Comparison of ENCODE assay signal across 1 cellular context in the genomic region with DNA sequence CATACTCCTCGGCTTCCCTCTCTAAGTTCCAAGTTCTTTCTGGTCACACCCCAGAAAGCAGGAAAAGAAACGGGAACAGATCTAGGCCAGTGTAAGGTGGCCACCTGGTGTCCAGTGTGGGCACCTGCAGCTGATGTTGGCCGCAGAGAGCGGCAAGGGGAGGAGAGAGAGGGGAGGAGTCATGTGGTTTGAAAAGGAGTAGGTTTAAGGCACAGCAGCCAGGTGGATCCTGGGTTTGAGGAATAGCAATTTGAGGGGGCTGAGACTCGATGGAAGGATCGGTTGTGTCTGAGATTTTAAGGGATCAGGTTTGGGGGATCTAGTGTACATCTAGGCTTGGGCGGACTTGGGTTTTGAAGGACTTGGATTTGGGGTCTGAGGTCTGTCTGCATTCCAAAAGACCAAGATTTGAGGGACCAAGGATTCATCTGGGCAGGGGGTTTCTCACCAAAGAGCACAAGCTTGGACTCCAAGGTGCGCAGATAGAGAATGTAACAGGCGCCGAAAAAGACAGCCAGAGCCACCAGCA.
TF ChIP-seq lines count a peak whose summit lies in the region.

No MANE protein-coding gene starts in this region.

TF ChIP-seq in K562, 482 proteins besides CTCF, POLR2A, EP300 and RAD21 (continues in another document):
- peak; percentile 38; the same call in 1 of the 2 replicates for TF ChIP-seq CREM (IDR thresholded peaks at IDR 0.05; ENCODE audit: low read depth)
- peak; percentile 8; the same call in 1 of the 2 replicates for TF ChIP-seq ARID1B (IDR thresholded peaks at IDR 0.05)
- TF ChIP-seq, protein P1, sequence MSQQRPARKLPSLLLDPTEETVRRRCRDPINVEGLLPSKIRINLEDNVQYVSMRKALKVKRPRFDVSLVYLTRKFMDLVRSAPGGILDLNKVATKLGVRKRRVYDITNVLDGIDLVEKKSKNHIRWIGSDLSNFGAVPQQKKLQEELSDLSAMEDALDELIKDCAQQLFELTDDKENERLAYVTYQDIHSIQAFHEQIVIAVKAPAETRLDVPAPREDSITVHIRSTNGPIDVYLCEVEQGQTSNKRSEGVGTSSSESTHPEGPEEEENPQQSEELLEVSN (IDR thresholded peaks at IDR 0.05; ENCODE audit: borderline replicate concordance in 1 of 2, extremely low read depth in 1 of 2, insufficient read depth in 1 of 2, insufficient read length in 1 of 2, low read depth in 1 of 2, low read length in 1 of 2, poor library complexity in 1 of 2, severe bottlenecking in 1 of 2) = peak in 1 of 2 experiments; percentile 50
- TF ChIP-seq RBM39 (optimal IDR thresholded peaks at IDR 0.05; ENCODE audit: low read depth, low read length) = peak; percentile 39
- peak; percentile 88 for TF ChIP-seq SMC3 (conservative IDR thresholded peaks at IDR 0.05; ENCODE audit: insufficient read depth, low read depth, low read length)
- peak; percentile 24; the same call in 1 of the 2 replicates for TF ChIP-seq L3MBTL2 (IDR thresholded peaks at IDR 0.05)
- TF ChIP-seq ZNF263 (CRISPR knock-in tag; IDR thresholded peaks at IDR 0.05; ENCODE audit: borderline replicate concordance) = peak; percentile 56; the same call in 1 of the 2 replicates
- TF ChIP-seq, protein P2, sequence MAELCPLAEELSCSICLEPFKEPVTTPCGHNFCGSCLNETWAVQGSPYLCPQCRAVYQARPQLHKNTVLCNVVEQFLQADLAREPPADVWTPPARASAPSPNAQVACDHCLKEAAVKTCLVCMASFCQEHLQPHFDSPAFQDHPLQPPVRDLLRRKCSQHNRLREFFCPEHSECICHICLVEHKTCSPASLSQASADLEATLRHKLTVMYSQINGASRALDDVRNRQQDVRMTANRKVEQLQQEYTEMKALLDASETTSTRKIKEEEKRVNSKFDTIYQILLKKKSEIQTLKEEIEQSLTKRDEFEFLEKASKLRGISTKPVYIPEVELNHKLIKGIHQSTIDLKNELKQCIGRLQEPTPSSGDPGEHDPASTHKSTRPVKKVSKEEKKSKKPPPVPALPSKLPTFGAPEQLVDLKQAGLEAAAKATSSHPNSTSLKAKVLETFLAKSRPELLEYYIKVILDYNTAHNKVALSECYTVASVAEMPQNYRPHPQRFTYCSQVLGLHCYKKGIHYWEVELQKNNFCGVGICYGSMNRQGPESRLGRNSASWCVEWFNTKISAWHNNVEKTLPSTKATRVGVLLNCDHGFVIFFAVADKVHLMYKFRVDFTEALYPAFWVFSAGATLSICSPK (IDR thresholded peaks at IDR 0.05; ENCODE audit: borderline replicate concordance) = peak; percentile 84; the same call in 1 of the 2 replicates
- no peak for TF ChIP-seq YY1 (IDR thresholded peaks at IDR 0.05; ENCODE audit: borderline replicate concordance in 1 of 3, control insufficient read depth in 1 of 3, extremely low read depth in 1 of 3, insufficient read depth in 3 of 3, insufficient read length in 1 of 3, insufficient replicate concordance in 2 of 3, low read depth in 1 of 3, low read length in 2 of 3)
- TF ChIP-seq, protein P3, sequence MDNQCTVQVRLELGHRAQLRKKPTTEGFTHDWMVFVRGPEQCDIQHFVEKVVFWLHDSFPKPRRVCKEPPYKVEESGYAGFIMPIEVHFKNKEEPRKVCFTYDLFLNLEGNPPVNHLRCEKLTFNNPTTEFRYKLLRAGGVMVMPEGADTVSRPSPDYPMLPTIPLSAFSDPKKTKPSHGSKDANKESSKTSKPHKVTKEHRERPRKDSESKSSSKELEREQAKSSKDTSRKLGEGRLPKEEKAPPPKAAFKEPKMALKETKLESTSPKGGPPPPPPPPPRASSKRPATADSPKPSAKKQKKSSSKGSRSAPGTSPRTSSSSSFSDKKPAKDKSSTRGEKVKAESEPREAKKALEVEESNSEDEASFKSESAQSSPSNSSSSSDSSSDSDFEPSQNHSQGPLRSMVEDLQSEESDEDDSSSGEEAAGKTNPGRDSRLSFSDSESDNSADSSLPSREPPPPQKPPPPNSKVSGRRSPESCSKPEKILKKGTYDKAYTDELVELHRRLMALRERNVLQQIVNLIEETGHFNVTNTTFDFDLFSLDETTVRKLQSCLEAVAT (IDR thresholded peaks at IDR 0.05) = peak; percentile 67 to 77; a peak in 3 of 4 replicates
- TF ChIP-seq, protein P4, sequence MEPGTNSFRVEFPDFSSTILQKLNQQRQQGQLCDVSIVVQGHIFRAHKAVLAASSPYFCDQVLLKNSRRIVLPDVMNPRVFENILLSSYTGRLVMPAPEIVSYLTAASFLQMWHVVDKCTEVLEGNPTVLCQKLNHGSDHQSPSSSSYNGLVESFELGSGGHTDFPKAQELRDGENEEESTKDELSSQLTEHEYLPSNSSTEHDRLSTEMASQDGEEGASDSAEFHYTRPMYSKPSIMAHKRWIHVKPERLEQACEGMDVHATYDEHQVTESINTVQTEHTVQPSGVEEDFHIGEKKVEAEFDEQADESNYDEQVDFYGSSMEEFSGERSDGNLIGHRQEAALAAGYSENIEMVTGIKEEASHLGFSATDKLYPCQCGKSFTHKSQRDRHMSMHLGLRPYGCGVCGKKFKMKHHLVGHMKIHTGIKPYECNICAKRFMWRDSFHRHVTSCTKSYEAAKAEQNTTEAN (CRISPR knock-in tag; IDR thresholded peaks at IDR 0.05) = 0 out of 2 replicates have a peak, but pooled peaks have one; percentile 58
- TF ChIP-seq, protein P5, sequence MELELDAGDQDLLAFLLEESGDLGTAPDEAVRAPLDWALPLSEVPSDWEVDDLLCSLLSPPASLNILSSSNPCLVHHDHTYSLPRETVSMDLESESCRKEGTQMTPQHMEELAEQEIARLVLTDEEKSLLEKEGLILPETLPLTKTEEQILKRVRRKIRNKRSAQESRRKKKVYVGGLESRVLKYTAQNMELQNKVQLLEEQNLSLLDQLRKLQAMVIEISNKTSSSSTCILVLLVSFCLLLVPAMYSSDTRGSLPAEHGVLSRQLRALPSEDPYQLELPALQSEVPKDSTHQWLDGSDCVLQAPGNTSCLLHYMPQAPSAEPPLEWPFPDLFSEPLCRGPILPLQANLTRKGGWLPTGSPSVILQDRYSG (tag; conservative IDR thresholded peaks at IDR 0.05; ENCODE audit: low read depth) = no peak
- TF ChIP-seq, protein P6, sequence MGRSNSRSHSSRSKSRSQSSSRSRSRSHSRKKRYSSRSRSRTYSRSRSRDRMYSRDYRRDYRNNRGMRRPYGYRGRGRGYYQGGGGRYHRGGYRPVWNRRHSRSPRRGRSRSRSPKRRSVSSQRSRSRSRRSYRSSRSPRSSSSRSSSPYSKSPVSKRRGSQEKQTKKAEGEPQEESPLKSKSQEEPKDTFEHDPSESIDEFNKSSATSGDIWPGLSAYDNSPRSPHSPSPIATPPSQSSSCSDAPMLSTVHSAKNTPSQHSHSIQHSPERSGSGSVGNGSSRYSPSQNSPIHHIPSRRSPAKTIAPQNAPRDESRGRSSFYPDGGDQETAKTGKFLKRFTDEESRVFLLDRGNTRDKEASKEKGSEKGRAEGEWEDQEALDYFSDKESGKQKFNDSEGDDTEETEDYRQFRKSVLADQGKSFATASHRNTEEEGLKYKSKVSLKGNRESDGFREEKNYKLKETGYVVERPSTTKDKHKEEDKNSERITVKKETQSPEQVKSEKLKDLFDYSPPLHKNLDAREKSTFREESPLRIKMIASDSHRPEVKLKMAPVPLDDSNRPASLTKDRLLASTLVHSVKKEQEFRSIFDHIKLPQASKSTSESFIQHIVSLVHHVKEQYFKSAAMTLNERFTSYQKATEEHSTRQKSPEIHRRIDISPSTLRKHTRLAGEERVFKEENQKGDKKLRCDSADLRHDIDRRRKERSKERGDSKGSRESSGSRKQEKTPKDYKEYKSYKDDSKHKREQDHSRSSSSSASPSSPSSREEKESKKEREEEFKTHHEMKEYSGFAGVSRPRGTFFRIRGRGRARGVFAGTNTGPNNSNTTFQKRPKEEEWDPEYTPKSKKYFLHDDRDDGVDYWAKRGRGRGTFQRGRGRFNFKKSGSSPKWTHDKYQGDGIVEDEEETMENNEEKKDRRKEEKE (IDR thresholded peaks at IDR 0.05; ENCODE audit: borderline replicate concordance in 1 of 2, control insufficient read depth in 1 of 2, low read depth in 2 of 2, low read length in 1 of 2) = 0 out of 4 replicates have a peak, but pooled peaks of 1 of the 2 experiments have one; percentile 23
- TF ChIP-seq HLTF (IDR thresholded peaks at IDR 0.05) = peak; percentile 31; the same call in 1 of the 2 replicates
- TF ChIP-seq NFYB (IDR thresholded peaks at IDR 0.05; ENCODE audit: extremely low read depth, insufficient read length) = no peak
- TF ChIP-seq PHB2 (IDR thresholded peaks at IDR 0.05; ENCODE audit: low read depth) = no peak
- TF ChIP-seq TBL1XR1 (IDR thresholded peaks at IDR 0.05; ENCODE audit: low read length in 2 of 2) = 0 out of 4 replicates have a peak, but pooled peaks of 1 of the 2 experiments have one; percentile 18
- TF ChIP-seq, protein P7, sequence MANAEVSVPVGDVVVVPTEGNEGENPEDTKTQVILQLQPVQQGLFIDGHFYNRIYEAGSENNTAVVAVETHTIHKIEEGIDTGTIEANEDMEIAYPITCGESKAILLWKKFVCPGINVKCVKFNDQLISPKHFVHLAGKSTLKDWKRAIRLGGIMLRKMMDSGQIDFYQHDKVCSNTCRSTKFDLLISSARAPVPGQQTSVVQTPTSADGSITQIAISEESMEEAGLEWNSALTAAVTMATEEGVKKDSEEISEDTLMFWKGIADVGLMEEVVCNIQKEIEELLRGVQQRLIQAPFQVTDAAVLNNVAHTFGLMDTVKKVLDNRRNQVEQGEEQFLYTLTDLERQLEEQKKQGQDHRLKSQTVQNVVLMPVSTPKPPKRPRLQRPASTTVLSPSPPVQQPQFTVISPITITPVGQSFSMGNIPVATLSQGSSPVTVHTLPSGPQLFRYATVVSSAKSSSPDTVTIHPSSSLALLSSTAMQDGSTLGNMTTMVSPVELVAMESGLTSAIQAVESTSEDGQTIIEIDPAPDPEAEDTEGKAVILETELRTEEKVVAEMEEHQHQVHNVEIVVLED (CRISPR knock-in tag; IDR thresholded peaks at IDR 0.05) = 0 out of 2 replicates have a peak, but pooled peaks have one; percentile 8
- peak; percentile 72; the same call in 1 of the 2 replicates for TF ChIP-seq TOE1 (IDR thresholded peaks at IDR 0.05; ENCODE audit: borderline replicate concordance)
- TF ChIP-seq TOE1 (CRISPR knock-in tag; IDR thresholded peaks at IDR 0.05; ENCODE audit: borderline replicate concordance, low read depth) = 0 out of 2 replicates have a peak, but pooled peaks have one; percentile 11
- TF ChIP-seq SREBF2 (CRISPR knock-in tag; IDR thresholded peaks at IDR 0.05) = no peak
- no peak for TF ChIP-seq RFX1 (IDR thresholded peaks at IDR 0.05)
- no peak for TF ChIP-seq STAT5B (CRISPR knock-in tag; IDR thresholded peaks at IDR 0.05)
- TF ChIP-seq MTA3 (IDR thresholded peaks at IDR 0.05; ENCODE audit: borderline replicate concordance) = no peak
- TF ChIP-seq CC2D1A (IDR thresholded peaks at IDR 0.05) = peak; percentile 42; the same call in 1 of the 2 replicates
- TF ChIP-seq, protein P8, sequence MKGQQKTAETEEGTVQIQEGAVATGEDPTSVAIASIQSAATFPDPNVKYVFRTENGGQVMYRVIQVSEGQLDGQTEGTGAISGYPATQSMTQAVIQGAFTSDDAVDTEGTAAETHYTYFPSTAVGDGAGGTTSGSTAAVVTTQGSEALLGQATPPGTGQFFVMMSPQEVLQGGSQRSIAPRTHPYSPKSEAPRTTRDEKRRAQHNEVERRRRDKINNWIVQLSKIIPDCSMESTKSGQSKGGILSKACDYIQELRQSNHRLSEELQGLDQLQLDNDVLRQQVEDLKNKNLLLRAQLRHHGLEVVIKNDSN (CRISPR knock-in tag; IDR thresholded peaks at IDR 0.05) = peak; percentile 63
- no peak for TF ChIP-seq ZNF12 (CRISPR knock-in tag; IDR thresholded peaks at IDR 0.05)
- TF ChIP-seq ZNF124 (CRISPR knock-in tag; IDR thresholded peaks at IDR 0.05) = no peak
- peak; percentile 85 for TF ChIP-seq RB1 (IDR thresholded peaks at IDR 0.05; ENCODE audit: low read depth)
- no peak for TF ChIP-seq PCBP2 (IDR thresholded peaks at IDR 0.05; ENCODE audit: low read depth, low read length, poor library complexity, severe bottlenecking)
- TF ChIP-seq FIP1L1 (IDR thresholded peaks at IDR 0.05; ENCODE audit: low read depth, low read length, poor library complexity, severe bottlenecking) = no peak
- TF ChIP-seq, protein P9, sequence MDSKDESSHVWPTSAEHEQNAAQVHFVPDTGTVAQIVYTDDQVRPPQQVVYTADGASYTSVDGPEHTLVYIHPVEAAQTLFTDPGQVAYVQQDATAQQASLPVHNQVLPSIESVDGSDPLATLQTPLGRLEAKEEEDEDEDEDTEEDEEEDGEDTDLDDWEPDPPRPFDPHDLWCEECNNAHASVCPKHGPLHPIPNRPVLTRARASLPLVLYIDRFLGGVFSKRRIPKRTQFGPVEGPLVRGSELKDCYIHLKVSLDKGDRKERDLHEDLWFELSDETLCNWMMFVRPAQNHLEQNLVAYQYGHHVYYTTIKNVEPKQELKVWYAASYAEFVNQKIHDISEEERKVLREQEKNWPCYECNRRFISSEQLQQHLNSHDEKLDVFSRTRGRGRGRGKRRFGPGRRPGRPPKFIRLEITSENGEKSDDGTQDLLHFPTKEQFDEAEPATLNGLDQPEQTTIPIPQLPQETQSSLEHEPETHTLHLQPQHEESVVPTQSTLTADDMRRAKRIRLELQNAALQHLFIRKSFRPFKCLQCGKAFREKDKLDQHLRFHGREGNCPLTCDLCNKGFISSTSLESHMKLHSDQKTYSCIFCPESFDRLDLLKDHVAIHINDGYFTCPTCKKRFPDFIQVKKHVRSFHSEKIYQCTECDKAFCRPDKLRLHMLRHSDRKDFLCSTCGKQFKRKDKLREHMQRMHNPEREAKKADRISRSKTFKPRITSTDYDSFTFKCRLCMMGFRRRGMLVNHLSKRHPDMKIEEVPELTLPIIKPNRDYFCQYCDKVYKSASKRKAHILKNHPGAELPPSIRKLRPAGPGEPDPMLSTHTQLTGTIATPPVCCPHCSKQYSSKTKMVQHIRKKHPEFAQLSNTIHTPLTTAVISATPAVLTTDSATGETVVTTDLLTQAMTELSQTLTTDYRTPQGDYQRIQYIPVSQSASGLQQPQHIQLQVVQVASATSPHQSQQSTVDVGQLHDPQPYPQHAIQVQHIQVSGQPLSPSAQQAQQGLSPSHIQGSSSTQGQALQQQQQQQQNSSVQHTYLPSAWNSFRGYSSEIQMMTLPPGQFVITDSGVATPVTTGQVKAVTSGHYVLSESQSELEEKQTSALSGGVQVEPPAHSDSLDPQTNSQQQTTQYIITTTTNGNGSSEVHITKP (IDR thresholded peaks at IDR 0.05; ENCODE audit: partially characterized antibody) = peak; percentile 17
- no peak for TF ChIP-seq MAFK (IDR thresholded peaks at IDR 0.05; ENCODE audit: low read length)
- peak; percentile 70 for TF ChIP-seq RAD51 (IDR thresholded peaks at IDR 0.05; ENCODE audit: borderline replicate concordance, low read depth)
- TF ChIP-seq ZNF764 (CRISPR knock-in tag; IDR thresholded peaks at IDR 0.05; ENCODE audit: low read depth) = no peak
- TF ChIP-seq ATF1 (CRISPR knock-in tag; IDR thresholded peaks at IDR 0.05) = no peak
- TF ChIP-seq ATF1 (tag; IDR thresholded peaks at IDR 0.05) = 0 out of 2 replicates have a peak, but pooled peaks have one; percentile 27
- TF ChIP-seq HDGF (IDR thresholded peaks at IDR 0.05) = peak; percentile 92; the same call in 1 of the 2 replicates
- no peak for TF ChIP-seq TBP (optimal IDR thresholded peaks at IDR 0.05; ENCODE audit: low read depth, low read length)
- TF ChIP-seq CBFA2T2 (conservative IDR thresholded peaks at IDR 0.05) = peak; percentile 31
- TF ChIP-seq, protein P10, sequence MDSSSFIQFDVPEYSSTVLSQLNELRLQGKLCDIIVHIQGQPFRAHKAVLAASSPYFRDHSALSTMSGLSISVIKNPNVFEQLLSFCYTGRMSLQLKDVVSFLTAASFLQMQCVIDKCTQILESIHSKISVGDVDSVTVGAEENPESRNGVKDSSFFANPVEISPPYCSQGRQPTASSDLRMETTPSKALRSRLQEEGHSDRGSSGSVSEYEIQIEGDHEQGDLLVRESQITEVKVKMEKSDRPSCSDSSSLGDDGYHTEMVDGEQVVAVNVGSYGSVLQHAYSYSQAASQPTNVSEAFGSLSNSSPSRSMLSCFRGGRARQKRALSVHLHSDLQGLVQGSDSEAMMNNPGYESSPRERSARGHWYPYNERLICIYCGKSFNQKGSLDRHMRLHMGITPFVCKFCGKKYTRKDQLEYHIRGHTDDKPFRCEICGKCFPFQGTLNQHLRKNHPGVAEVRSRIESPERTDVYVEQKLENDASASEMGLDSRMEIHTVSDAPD (CRISPR knock-in tag; IDR thresholded peaks at IDR 0.05) = no peak
- no peak for TF ChIP-seq IFI16 (CRISPR knock-in tag; IDR thresholded peaks at IDR 0.05)
